ENCODE assay signal across 8 cellular contexts in genomic region chr4:7831330-7831729, GRCh38.
DNase-seq lines count a peak whose midpoint lies in the region; ATAC-seq and TF ChIP-seq lines count a peak whose summit lies in the region.
"Had no signal": no experiment of that assay in that cellular context is flagged by ENCODE, and none has a peak within 500 bp of the region (broad histone marks: within the 10 kb centered on the region; RNA-seq: fewer than 3 reads in every experiment).

No MANE protein-coding gene starts in this region.

- ATAC-seq in GM21576 (IDR thresholded peaks at IDR 0.05; ENCODE audit: unreplicated experiment) (peak; percentile 63), T-cell (replicated peaks in 1 of 4) (peak in 3 of 4 experiments; percentile 37 to 54 (median 43)), GM18858 (IDR thresholded peaks at IDR 0.05; ENCODE audit: unreplicated experiment) (no peak), GM19467 (IDR thresholded peaks at IDR 0.05; ENCODE audit: unreplicated experiment) (no peak)

- peak overlapping the region; percentile 50 to 72 (median 65) for H3K4me3 Mint-ChIP-seq in T-cell
- H3K4me3 Mint-ChIP-seq: IgD-negative memory B cell had no signal

- peak overlapping the region; percentile 91 to 93 for H3K27ac Mint-ChIP-seq in T-cell
- H3K27ac Mint-ChIP-seq: IgD-negative memory B cell had no signal

- TF ChIP-seq CTCF in fibroblast of mammary gland (conservative IDR thresholded peaks at IDR 0.05; ENCODE audit: control insufficient read depth, insufficient read depth, low read depth, low read length) = no peak

- CTCF ChIA-PET in T-cell (lab: Charles Lee) = interaction anchor here (0.6 to 2.5 kb wide), 11 partner anchors 12 to 918 kb away, joined by 3 to 16 read pairs (median 3); partner anchors contain the start of gene AFAP1 (in 1 of the 2)

- POLR2A ChIA-PET in T-cell (lab: Charles Lee) = interaction anchor here (0.6 to 1.0 kb wide), 6 partner anchors 13 to 142 kb away, joined by 3 to 6 read pairs (median 4); partner anchors contain the start of gene AFAP1 (in 1 of the 2)

- peaks cover 45% of the 10 kb centered on the region for H3K36me3 Mint-ChIP-seq in T-cell
- H3K36me3 Mint-ChIP-seq: IgD-negative memory B cell had no signal

- H3K27me3 Mint-ChIP-seq in T-cell = no peaks in the 10 kb centered on the region

- peaks cover 21 to 66% (median 58%) of the 10 kb centered on the region in 3 donors for H3K4me1 Mint-ChIP-seq in T-cell
- H3K4me1 Mint-ChIP-seq: IgD-negative memory B cell had no signal

- H3K9me3 Mint-ChIP-seq in T-cell = peaks cover 0 to 5% (median 3%) of the 10 kb centered on the region in 3 donors

- DNase-seq in T-cell = peak in 3 of 34 experiments; percentile 7 to 29 (median 28)
- DNase-seq in fibroblast of mammary gland (ENCODE audit: low read depth) = peak; percentile 85
- DNase-seq in stimulated activated CD8-positive, alpha-beta memory T cell treated with anti-CD3 and anti-CD28 coated beads, Interleukin-4, amount 100 ng/mL, for 48 hours = peak; percentile 44
- no peak for DNase-seq in inferior parietal cortex (ENCODE audit: extremely low spot score)

- no peak overlapping the region for H3K4me3 ChIP-seq in fibroblast of mammary gland (ENCODE audit: control insufficient read depth, low read depth, low read length)

Comparison
In these comparisons a context has a peak if more than half of its experiments do, and no peak if none do; other contexts are left out.
1. ATAC-seq: peak in GM21576 (single experiment) and T-cell (3 of 4); none in GM18858 (single experiment) and GM19467 (single experiment).